In the genomic region with DNA sequence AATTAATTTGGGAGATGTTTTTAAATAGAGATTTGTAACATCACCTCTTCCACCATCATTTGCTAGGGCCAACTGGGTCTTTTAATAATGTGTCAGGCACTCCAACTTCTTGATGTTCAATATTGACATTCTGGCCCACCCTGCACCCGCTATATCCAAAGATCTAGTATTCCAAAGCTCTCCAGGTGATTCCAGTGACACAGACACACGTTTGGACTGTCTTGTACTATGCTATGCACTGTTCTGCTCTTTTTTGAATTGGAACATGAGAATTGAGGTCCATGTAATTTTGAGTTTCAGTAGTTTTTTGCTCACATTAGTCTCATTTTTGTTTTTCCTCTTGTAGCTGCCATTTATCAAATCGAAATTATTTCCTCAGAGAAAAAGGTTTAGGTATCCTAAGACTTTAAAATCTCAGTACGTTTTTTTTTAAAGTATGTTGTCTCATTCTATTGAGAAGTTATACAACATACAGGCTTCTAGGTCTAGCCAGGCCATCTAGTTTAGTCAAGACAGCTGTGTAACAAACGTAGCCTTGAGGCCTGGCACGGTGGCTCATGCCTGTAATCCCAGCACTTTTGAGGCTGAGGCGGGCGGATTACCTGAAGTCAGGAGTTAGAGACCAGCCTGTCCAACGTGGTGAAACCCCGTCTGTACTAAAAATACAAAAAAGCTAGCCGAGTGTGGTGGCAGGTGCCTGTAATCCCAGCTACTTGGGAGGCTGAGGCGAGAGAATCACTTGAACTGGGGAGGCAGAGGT, we compare ENCODE assay signal across 9 cellular contexts. TPM values are rescaled to one million over a fixed set of nuclear protein-coding genes. Genes with fewer than 3 reads are reported as not detected.
DNase-seq lines count a peak whose midpoint lies in the region; ATAC-seq, FAIRE-seq and TF ChIP-seq lines count a peak whose summit lies in the region.
"Had no signal": no experiment of that assay in that cellular context is flagged by ENCODE, and none has a peak within 500 bp of the region (broad histone marks: within the 10 kb centered on the region; RNA-seq: fewer than 3 reads in every experiment).

No MANE protein-coding gene starts in this region.

- POLR2A ChIA-PET in activated CD4-positive, alpha-beta T cell treated with anti-CD3 and anti-CD28 coated beads, Interleukin-2, amount 10 ng/mL, durations not matched to agents 7 days and 5 days (lab: Charles Lee), result interaction anchor here (0.6 to 1.2 kb wide), 2 partner anchors 8 to 30 kb away, joined by 3 read pairs; no protein-coding TSS in a partner anchor

- WGBS in adrenal gland, 4 donors, result 49 to 68% (median 60%) methylated on average over 12 of the region's 12 CpGs
- WGBS in lower leg skin, 2 donors, result 36 to 44% methylated on average over 12 of the region's 12 CpGs
- WGBS in transverse colon (ENCODE audit: low coverage in 1 of 2), 2 donors, result 56 to 62% methylated on average over 7 to 12 of the region's 12 CpGs

- H3K36me3 ChIP-seq in adrenal gland (replicated peaks in 1 of 2) (no peaks in the 10 kb centered on the region), transverse colon (no peaks in the 10 kb centered on the region)

- H3K9me3 ChIP-seq in adrenal gland (replicated peaks in 1 of 3) (no peaks in the 10 kb centered on the region), transverse colon (no peaks in the 10 kb centered on the region), T-helper 17 cell (ENCODE audit: control insufficient read depth, low read length, poor library complexity, severe bottlenecking) (no peaks in the 10 kb centered on the region)

- no peak for TF ChIP-seq CTCF in adrenal gland (IDR thresholded peaks at IDR 0.05)
- TF ChIP-seq CTCF in lower leg skin (IDR thresholded peaks at IDR 0.05), result no peak
- TF ChIP-seq CTCF in transverse colon (IDR thresholded peaks at IDR 0.05), result no peak

- peak overlapping the region in 3 of 5 donors; percentile 99 to 100 (median 99) for H3K27ac ChIP-seq in adrenal gland
- H3K27ac ChIP-seq in transverse colon, result peak overlapping the region; percentile 98 to 100 (median 100)

- peaks cover 26% of the 10 kb centered on the region for H3K4me1 Mint-ChIP-seq in activated CD4-positive, alpha-beta T cell treated with anti-CD3 and anti-CD28 coated beads, Interleukin-2, amount 10 ng/mL, durations not matched to agents 7 days and 5 days
- peaks cover 37% of the 10 kb centered on the region for H3K4me1 Mint-ChIP-seq in T-helper 17 cell

- H3K4me3 Mint-ChIP-seq in activated CD4-positive, alpha-beta T cell treated with anti-CD3 and anti-CD28 coated beads, Interleukin-2, amount 10 ng/mL, durations not matched to agents 7 days and 5 days, result peak overlapping the region; percentile 95
- no peak overlapping the region for H3K4me3 Mint-ChIP-seq in T-helper 17 cell

- DNase-seq in activated CD4-positive, alpha-beta T cell treated with anti-CD3 and anti-CD28 coated beads, Interleukin-2, amount 10 ng/mL, durations not matched to agents 7 days and 5 days, result no peak
- no peak for DNase-seq in activated CD4-positive, alpha-beta T cell treated with anti-CD3 and anti-CD28 coated beads for 1 hour
- peak in 2 of 7 donors; percentile 33 to 36 for DNase-seq in adrenal gland
- no peak for DNase-seq in lower leg skin (ENCODE audit: low spot score in 2 of 2)
- DNase-seq in transverse colon, result no peak
- DNase-seq in T-helper 17 cell, result no peak
- no peak for DNase-seq in frontal cortex (ENCODE audit: low spot score in 2 of 2)
- DNase-seq in left lobe of liver (ENCODE audit: low spot score), result no peak
- DNase-seq: DMS 273 treated with DMSO at 0.1 percent for 48 hours had no signal

- H3K4me1 ChIP-seq in adrenal gland (replicated peaks in 1 of 2) (peaks cover 3 to 44% of the 10 kb centered on the region in 2 donors), transverse colon (peaks cover 17 to 66% (median 40%) of the 10 kb centered on the region in 4 donors)

- CTCF ChIA-PET in activated CD4-positive, alpha-beta T cell treated with anti-CD3 and anti-CD28 coated beads, Interleukin-2, amount 10 ng/mL, durations not matched to agents 7 days and 5 days (lab: Charles Lee), result interaction anchor here (0.6 to 1.4 kb wide), 2 partner anchors 14 to 887 kb away, joined by 3 to 6 read pairs; no protein-coding TSS in a partner anchor

- in situ Hi-C loops in transverse colon (cut with MboI; ENCODE audit: low pct_ligation_motif_present in 1 of 4, low pct_unique_long_range_greater_than_20kb in 1 of 4, low sequenced_read_pairs in 3 of 4), result no loop called here

- TF ChIP-seq EP300 in transverse colon (IDR thresholded peaks at IDR 0.05; ENCODE audit: low read depth), result no peak

- intact Hi-C loops in adrenal gland (cut with DNase I), result no loop called here
- intact Hi-C loops in lower leg skin (cut with DNase I; ENCODE audit: low total_unique reads), result no loop called here
- intact Hi-C loops in transverse colon (cut with DNase I; ENCODE audit: low total_unique reads), result no loop called here

- no peak for ATAC-seq in T-helper 17 cell
- ATAC-seq in left lobe of liver, result no peak

- H3K27ac Mint-ChIP-seq in activated CD4-positive, alpha-beta T cell treated with anti-CD3 and anti-CD28 coated beads, Interleukin-2, amount 10 ng/mL, durations not matched to agents 7 days and 5 days, result peak overlapping the region; percentile 100
- H3K27ac Mint-ChIP-seq in T-helper 17 cell, result no peak overlapping the region

- no peaks in the 10 kb centered on the region for H3K27me3 ChIP-seq in adrenal gland
- no peaks in the 10 kb centered on the region for H3K27me3 ChIP-seq in transverse colon

- H3K4me3 ChIP-seq in adrenal gland, result peak overlapping the region in 3 of 4 donors; percentile 1 to 80 (median 73)
- H3K4me3 ChIP-seq in lower leg skin (ENCODE audit: low read depth, poor library complexity, severe bottlenecking), result peak overlapping the region; percentile 64
- H3K4me3 ChIP-seq in transverse colon, result peak overlapping the region; percentile 69 to 98 (median 86)

- TF ChIP-seq POLR2A in adrenal gland (IDR thresholded peaks at IDR 0.05), result no peak
- no peak for TF ChIP-seq POLR2A in lower leg skin (IDR thresholded peaks at IDR 0.05)
- TF ChIP-seq POLR2A in transverse colon (IDR thresholded peaks at IDR 0.05), result no peak

- H3K36me3 Mint-ChIP-seq in activated CD4-positive, alpha-beta T cell treated with anti-CD3 and anti-CD28 coated beads, Interleukin-2, amount 10 ng/mL, durations not matched to agents 7 days and 5 days (ENCODE audit: low read depth), result peaks cover 28% of the 10 kb centered on the region
- H3K36me3 Mint-ChIP-seq in T-helper 17 cell (ENCODE audit: low read depth), result peaks cover 7% of the 10 kb centered on the region

- FAIRE-seq in frontal cortex (lab: Jason Lieb, UNC), result no peak

- no peaks in the 10 kb centered on the region for H3K9me3 Mint-ChIP-seq in activated CD4-positive, alpha-beta T cell treated with anti-CD3 and anti-CD28 coated beads, Interleukin-2, amount 10 ng/mL, durations not matched to agents 7 days and 5 days

- H3K27me3 Mint-ChIP-seq in activated CD4-positive, alpha-beta T cell treated with anti-CD3 and anti-CD28 coated beads, Interleukin-2, amount 10 ng/mL, durations not matched to agents 7 days and 5 days, result no peaks in the 10 kb centered on the region
- no peaks in the 10 kb centered on the region for H3K27me3 Mint-ChIP-seq in T-helper 17 cell

RNA-seq across cellular contexts. Expression of gene BICRAL, which starts 3.1 kb away (rescaled TPM):
- 10 to 100 TPM; 23.4 to 27.8 TPM for total RNA-seq in activated CD4-positive, alpha-beta T cell treated with anti-CD3 and anti-CD28 coated beads, Interleukin-2, amount 10 ng/mL, durations not matched to agents 7 days and 5 days
- 10 to 100 TPM in 4 of 8 donors, 1 to 10 TPM in 4; 7.6 to 16.1 (median 10.6) TPM for total RNA-seq in adrenal gland
- polyA plus RNA-seq in adrenal gland, result 1 to 10 TPM; 2.8 to 8.7 (median 4.1) TPM
- 10 to 100 TPM; 19.4 to 23.4 (median 20.5) TPM for total RNA-seq in lower leg skin
- 10 to 100 TPM; 14.7 to 34.8 (median 21.5) TPM for total RNA-seq in transverse colon
- 10 to 100 TPM; 31.9 to 34.1 TPM for total RNA-seq in T-helper 17 cell
- total RNA-seq in frontal cortex, result 23.2 TPM
- 5.4 TPM for total RNA-seq in left lobe of liver

RNA-seq across cellular contexts. Expression of gene TBCC, which starts 39.0 kb away (rescaled TPM):
- 10 to 100 TPM; 37.1 to 38.6 TPM for total RNA-seq in activated CD4-positive, alpha-beta T cell treated with anti-CD3 and anti-CD28 coated beads, Interleukin-2, amount 10 ng/mL, durations not matched to agents 7 days and 5 days
- 10 to 100 TPM; 19.5 to 44.8 (median 28.0) TPM for total RNA-seq in adrenal gland
- 10 to 100 TPM; 15.7 to 33.1 (median 29.9) TPM for polyA plus RNA-seq in adrenal gland
- 10 to 100 TPM; 40.3 to 55.5 (median 45.3) TPM for total RNA-seq in lower leg skin
- 10 to 100 TPM in 3 of 4 donors, 1 to 10 TPM in 1; 5.2 to 43.3 (median 27.3) TPM for total RNA-seq in transverse colon
- 10 to 100 TPM; 71.5 to 73.2 TPM for total RNA-seq in T-helper 17 cell
- 79.1 TPM for total RNA-seq in frontal cortex
- total RNA-seq in left lobe of liver, result 6.6 TPM
